25 cellular contexts compared by ENCODE assay signal in the genomic region with DNA sequence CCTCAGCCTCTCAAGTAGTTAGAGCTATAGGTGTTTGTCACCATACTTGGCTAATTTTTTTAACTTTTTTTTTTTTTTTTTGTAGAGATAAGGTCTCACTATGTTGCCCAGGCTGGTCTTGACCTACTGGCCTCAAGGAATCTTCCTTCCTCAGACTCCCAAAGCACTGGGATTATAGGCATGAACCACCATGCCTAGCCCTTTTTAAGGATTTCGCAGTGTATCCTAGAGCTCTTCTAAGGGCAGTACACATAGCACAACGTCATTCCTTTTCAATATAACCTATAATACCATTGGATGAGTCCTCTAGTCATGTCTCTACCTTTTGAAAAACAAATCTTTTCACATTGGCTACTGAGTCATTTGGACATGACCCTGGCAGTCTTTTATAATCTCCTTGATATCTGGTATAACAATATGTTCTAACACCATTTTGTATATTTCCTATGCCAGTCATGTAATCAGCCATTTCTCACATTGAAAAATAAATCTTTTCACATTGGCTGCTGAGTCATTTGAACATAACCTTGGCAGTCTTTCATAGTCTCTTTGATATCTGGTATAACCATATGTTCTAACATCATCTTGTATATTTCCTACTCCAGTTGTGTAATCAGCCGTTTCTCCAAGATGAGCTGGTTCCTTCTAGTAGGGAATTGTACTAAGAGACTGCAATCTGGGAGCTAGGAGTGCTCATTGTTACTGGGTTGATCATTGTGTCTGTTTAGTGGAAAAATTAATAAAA.
DNase-seq lines count a peak whose midpoint lies in the region; ATAC-seq and TF ChIP-seq lines count a peak whose summit lies in the region.
"Had no signal": no experiment of that assay in that cellular context is flagged by ENCODE, and none has a peak within 500 bp of the region (broad histone marks: within the 10 kb centered on the region; RNA-seq: fewer than 3 reads in every experiment).

No MANE protein-coding gene starts in this region.

- H3K27ac ChIP-seq in breast epithelium = no peak overlapping the region
- H3K27ac ChIP-seq in foreskin keratinocyte = no peak overlapping the region
- H3K27ac ChIP-seq: 22Rv1, epithelial cell of prostate, heart left ventricle, left lung, neutrophil, stomach had no signal

- peaks cover 5 to 15% of the 10 kb centered on the region in 2 donors for H3K9me3 ChIP-seq in breast epithelium
- H3K9me3 ChIP-seq: Caco-2, neutrophil had no signal

- BruUV-seq in MCF 10A (replicated peaks; lab: Mats Ljungman, UMichigan) = no TSS peak

- no peak for TF ChIP-seq CTCF in MCF 10A (IDR thresholded peaks at IDR 0.05; ENCODE audit: unreplicated experiment)
- TF ChIP-seq CTCF in breast epithelium (IDR thresholded peaks at IDR 0.05) = no peak
- no peak for TF ChIP-seq CTCF in cardiac fibroblast (IDR thresholded peaks at IDR 0.05; ENCODE audit: low read depth, low read length)
- no peak for TF ChIP-seq CTCF in foreskin keratinocyte (conservative IDR thresholded peaks at IDR 0.05)

- TF ChIP-seq POLR2A in breast epithelium (IDR thresholded peaks at IDR 0.05) = no peak

- H3K4me3 ChIP-seq in breast epithelium (no peak overlapping the region), cardiac fibroblast (replicated peaks in 1 of 2; ENCODE audit: low read depth in 2 of 2, low read length in 2 of 2) (no peak overlapping the region)
- H3K4me3 ChIP-seq: heart left ventricle, left lung, stomach had no signal

- no peaks in the 10 kb centered on the region for H3K36me3 ChIP-seq in breast epithelium
- H3K36me3 ChIP-seq: heart left ventricle, left lung, neutrophil, stomach had no signal

- no peaks in the 10 kb centered on the region for H3K27me3 ChIP-seq in breast epithelium
- H3K27me3 ChIP-seq in foreskin keratinocyte = no peaks in the 10 kb centered on the region
- H3K27me3 ChIP-seq: heart left ventricle, left lung, neutrophil, stomach had no signal

- peaks cover 15% of the 10 kb centered on the region for H3K4me1 Mint-ChIP-seq in MCF 10A (ENCODE audit: insufficient read depth, unreplicated experiment)
- H3K4me1 Mint-ChIP-seq in activated naive CD8-positive, alpha-beta T cell treated with anti-CD3 and anti-CD28 coated beads, Interleukin-2, amount 50 U/mL, for 24 hours = no peaks in the 10 kb centered on the region

- no peaks in the 10 kb centered on the region for H3K27me3 Mint-ChIP-seq in MCF 10A (ENCODE audit: insufficient read depth, unreplicated experiment)
- peaks cover 2% of the 10 kb centered on the region for H3K27me3 Mint-ChIP-seq in activated naive CD8-positive, alpha-beta T cell treated with anti-CD3 and anti-CD28 coated beads, Interleukin-2, amount 50 U/mL, for 24 hours

- no peaks in the 10 kb centered on the region for H3K4me1 ChIP-seq in breast epithelium
- peaks cover 6% of the 10 kb centered on the region for H3K4me1 ChIP-seq in foreskin keratinocyte
- H3K4me1 ChIP-seq: Caco-2, left lung, stomach had no signal

- POLR2A ChIA-PET in MCF 10A (lab: Yijun Ruan, JAX) = interaction anchor here (0.6 to 2.1 kb wide), 8 partner anchors 9 to 1156 kb away, joined by 3 to 9 read pairs (median 4); no protein-coding TSS in a partner anchor

- ATAC-seq in foreskin keratinocyte = peak; percentile 48
- no peak for ATAC-seq in GM21515 (IDR thresholded peaks at IDR 0.05; ENCODE audit: unreplicated experiment)
- ATAC-seq in HG03571 (IDR thresholded peaks at IDR 0.05; ENCODE audit: unreplicated experiment) = no peak
- no peak for ATAC-seq in activated naive CD8-positive, alpha-beta T cell treated with anti-CD3 and anti-CD28 coated beads, Interleukin-2, amount 50 U/mL, for 24 hours
- ATAC-seq: activated naive CD4-positive, alpha-beta T cell treated with anti-CD3 and anti-CD28 coated beads, Interleukin-2, amount 50 U/mL, for 72 hours; heart left ventricle; left lung had no signal

- peak overlapping the region; percentile 76 for H3K27ac Mint-ChIP-seq in MCF 10A (ENCODE audit: low read depth, unreplicated experiment)
- H3K27ac Mint-ChIP-seq in activated naive CD8-positive, alpha-beta T cell treated with anti-CD3 and anti-CD28 coated beads, Interleukin-2, amount 50 U/mL, for 24 hours = no peak overlapping the region
- H3K27ac Mint-ChIP-seq: activated naive CD4-positive, alpha-beta T cell treated with anti-CD3 and anti-CD28 coated beads, Interleukin-2, amount 50 U/mL, for 72 hours; activated T-helper 1 cell treated with anti-CD3 and anti-CD28 coated beads, Interleukin-12 subunit alpha, Interleukin-12 subunit beta, Interleukin-2, Interleukin-4 antibody, amounts not matched to agents 30 ng/mL and 10 ng/mL and 1 ng/mL, durations not matched to agents 14 hours and 24 hours and 36 hours had no signal

- no peak overlapping the region for H3K4me3 Mint-ChIP-seq in MCF 10A (ENCODE audit: unreplicated experiment)
- no peak overlapping the region for H3K4me3 Mint-ChIP-seq in activated naive CD8-positive, alpha-beta T cell treated with anti-CD3 and anti-CD28 coated beads, Interleukin-2, amount 50 U/mL, for 24 hours
- H3K4me3 Mint-ChIP-seq: activated T-helper 1 cell treated with anti-CD3 and anti-CD28 coated beads, Interleukin-12 subunit alpha, Interleukin-12 subunit beta, Interleukin-2, Interleukin-4 antibody, amounts not matched to agents 30 ng/mL and 10 ng/mL and 1 ng/mL, durations not matched to agents 14 hours and 24 hours and 36 hours had no signal

- CTCF ChIA-PET in MCF 10A (lab: Yijun Ruan, JAX) = interaction anchor here (0.6 to 0.9 kb wide), 2 partner anchors 14 to 617 kb away, joined by 3 to 4 read pairs; no protein-coding TSS in a partner anchor

- DNase-seq in MCF 10A (ENCODE audit: unreplicated experiment) (peak; percentile 86), breast epithelium (ENCODE audit: low spot score in 2 of 2) (no peak), cardiac fibroblast (ENCODE audit: low read depth in 2 of 2) (peak; percentile 87), foreskin keratinocyte (peak; percentile 63 to 75), NOMO-1 treated with DMSO at 0.1 percent for 48 hours (lab: John Stamatoyannopoulos, UW; ENCODE audit: unreplicated experiment) (no peak)
- DNase-seq in activated naive CD8-positive, alpha-beta T cell treated with anti-CD3 and anti-CD28 coated beads, Interleukin-2, amount 50 U/mL, for 24 hours = no peak
- DNase-seq: activated CD4-positive, alpha-beta T cell treated with anti-CD3 and anti-CD28 coated beads for 4 hours; Caco-2; heart left ventricle; left lung; MM.1S; NCI-H1436 treated with DMSO at 0.1 percent for 48 hours; NCI-H2171; NCI-H526; Right ventricle myocardium superior; stimulated activated CD4-positive, alpha-beta T cell treated with anti-CD3 and anti-CD28 coated beads, Interleukin-12 subunit alpha, Interleukin-12 subunit beta, amount 100 ng/mL, for 4 hours; stomach; SW 1271 had no signal

- peaks cover 10% of the 10 kb centered on the region for H3K9me3 Mint-ChIP-seq in MCF 10A (ENCODE audit: unreplicated experiment)
- H3K9me3 Mint-ChIP-seq in activated naive CD8-positive, alpha-beta T cell treated with anti-CD3 and anti-CD28 coated beads, Interleukin-2, amount 50 U/mL, for 24 hours = peaks cover 14% of the 10 kb centered on the region

- no peaks in the 10 kb centered on the region for H3K36me3 Mint-ChIP-seq in MCF 10A (ENCODE audit: insufficient read depth, unreplicated experiment)
- no peaks in the 10 kb centered on the region for H3K36me3 Mint-ChIP-seq in activated naive CD8-positive, alpha-beta T cell treated with anti-CD3 and anti-CD28 coated beads, Interleukin-2, amount 50 U/mL, for 24 hours (ENCODE audit: low read depth)
- H3K36me3 Mint-ChIP-seq: activated naive CD4-positive, alpha-beta T cell treated with anti-CD3 and anti-CD28 coated beads, Interleukin-2, amount 50 U/mL, for 72 hours had no signal

- intact Hi-C loops in MCF 10A (cut with micrococcal nuclease) (loop anchor here (5.0 kb wide), 1 partner anchor 116 kb away; no protein-coding TSS in a partner anchor), breast epithelium (cut with DNase I; ENCODE audit: low total_unique reads) (no loop called here)

Comparison
In these comparisons a context has a peak if more than half of its experiments do, and no peak if none do; other contexts are left out.
1. DNase-seq: peak in MCF 10A (single experiment), cardiac fibroblast (2 of 2) and foreskin keratinocyte (2 of 2); none in breast epithelium (0 of 2), NOMO-1 treated with DMSO at 0.1 percent for 48 hours (single experiment) and activated naive CD8-positive, alpha-beta T cell treated with anti-CD3 and anti-CD28 coated beads, Interleukin-2, amount 50 U/mL, for 24 hours (single experiment).